In the genomic region with DNA sequence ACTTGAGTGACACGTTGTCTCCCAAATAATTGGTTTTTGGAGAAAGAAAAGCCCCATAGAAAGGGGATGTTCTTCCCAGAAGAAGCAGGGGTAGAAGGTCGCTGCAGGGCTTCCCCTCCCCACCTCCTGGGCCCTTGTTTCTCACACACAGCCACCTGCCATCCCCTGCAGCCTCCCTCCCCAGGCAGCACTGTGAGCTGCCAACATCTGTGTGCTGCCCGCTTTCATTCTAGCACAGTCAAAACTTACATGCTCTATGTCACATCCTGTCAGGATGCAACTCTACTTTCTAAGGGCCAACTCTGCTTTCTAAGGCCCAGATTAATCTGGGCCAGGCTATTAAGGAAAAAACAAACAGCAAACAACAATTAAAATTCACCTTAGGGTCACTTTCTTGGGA, we compare ENCODE assay signal across 10 cellular contexts.
DNase-seq lines count a peak whose midpoint lies in the region; ATAC-seq, FAIRE-seq and TF ChIP-seq lines count a peak whose summit lies in the region.
"Had no signal": no experiment of that assay in that cellular context is flagged by ENCODE, and none has a peak within 500 bp of the region (broad histone marks: within the 10 kb centered on the region; RNA-seq: fewer than 3 reads in every experiment).

No MANE protein-coding gene starts in this region.

- WGBS in small intestine, 3 donors, result 52 to 62% (median 55%) methylated on average over 3 of the region's 3 CpGs

- H3K27me3 ChIP-seq in BLaER1, result no peaks in the 10 kb centered on the region
- H3K27me3 ChIP-seq in small intestine (ENCODE audit: control insufficient read depth in 2 of 2, insufficient read depth in 2 of 2, low read length in 2 of 2), result no peaks in the 10 kb centered on the region
- H3K27me3 ChIP-seq in foreskin keratinocyte, result peaks cover 2% of the 10 kb centered on the region

- 0 out of 2 replicates have a peak, but pooled peaks cover 4% of the 10 kb centered on the region for H3K4me1 ChIP-seq in BLaER1
- no peaks in the 10 kb centered on the region for H3K4me1 ChIP-seq in small intestine (ENCODE audit: control insufficient read depth in 2 of 2, insufficient read depth in 1 of 2, low read depth in 1 of 2, low read length in 1 of 2)
- H3K4me1 ChIP-seq in foreskin keratinocyte, result no peaks in the 10 kb centered on the region

- no peaks in the 10 kb centered on the region for H4K20me1 ChIP-seq in BLaER1

- TF ChIP-seq CTCF in foreskin keratinocyte (conservative IDR thresholded peaks at IDR 0.05), result no peak

- H3K4me2 ChIP-seq in BLaER1, result no peak overlapping the region; the same call in 1 of the 2 replicates

- H3K9ac ChIP-seq in BLaER1, result 0 out of 2 replicates have a peak overlapping the region, but pooled peaks have one; percentile 6

- DNase-seq in NCI-H1930 (lab: John Stamatoyannopoulos, UW) (peak; percentile 30 to 44), small intestine (no peak), foreskin keratinocyte (no peak), islet precursor cell (no peak)
- DNase-seq: Karpas-422, RPMI8226 had no signal

- H3K27ac ChIP-seq in BLaER1 (no peak overlapping the region), small intestine (ENCODE audit: low read depth in 1 of 2, low read length in 1 of 2) (no peak overlapping the region), foreskin keratinocyte (no peak overlapping the region)

- H3K4me3 ChIP-seq in BLaER1 (no peak overlapping the region), small intestine (ENCODE audit: low read depth in 1 of 2, low read length in 2 of 2) (no peak overlapping the region)

- no peak for FAIRE-seq in small intestine (lab: Jason Lieb, UNC)

- H3K9me3 ChIP-seq in BLaER1 (no peaks in the 10 kb centered on the region), small intestine (ENCODE audit: control insufficient read depth, low read depth) (no peaks in the 10 kb centered on the region)

- ATAC-seq in GM19351 (IDR thresholded peaks at IDR 0.05; ENCODE audit: unreplicated experiment), result peak; percentile 94
- ATAC-seq in HG02943 (IDR thresholded peaks at IDR 0.05; ENCODE audit: low read depth, unreplicated experiment), result peak; percentile 96
- no peak for ATAC-seq in esophagus mucosa
- ATAC-seq in foreskin keratinocyte, result no peak

- H3K36me3 ChIP-seq in BLaER1 (no peaks in the 10 kb centered on the region), small intestine (ENCODE audit: control insufficient read depth in 2 of 2, insufficient read depth in 2 of 2, low read length in 2 of 2) (no peaks in the 10 kb centered on the region)

Comparison
In these comparisons a context has a peak if more than half of its experiments do, and no peak if none do; other contexts are left out.
1. ATAC-seq: peak in GM19351 (single experiment) and HG02943 (single experiment); none in esophagus mucosa (single experiment) and foreskin keratinocyte (single experiment).
2. DNase-seq: peak in NCI-H1930 (2 of 2); none in small intestine (single experiment), foreskin keratinocyte (0 of 2) and islet precursor cell (single experiment).